ENCODE assay signal across 8 cellular contexts in genomic region chr17:27651411-27652345, GRCh38. TPM values are rescaled to one million over a fixed set of nuclear protein-coding genes. Genes with fewer than 3 reads are reported as not detected.
A peak's percentile ranks its signal among the peaks of the same experiment; 100 is the strongest.
DNase-seq lines count a peak whose midpoint lies in the region; ATAC-seq and TF ChIP-seq lines count a peak whose summit lies in the region.

No MANE protein-coding gene starts in this region.

- H2AFZ ChIP-seq in Loucy (ENCODE audit: low read length) = no peak overlapping the region

- no peaks in the 10 kb centered on the region for H3K9me2 ChIP-seq in DOHH2 (replicated peaks; ENCODE audit: control insufficient read depth, low read length)
- no peaks in the 10 kb centered on the region for H3K9me2 ChIP-seq in Loucy (replicated peaks; ENCODE audit: low read depth, low read length)

- H3K79me2 ChIP-seq in DOHH2 (ENCODE audit: control insufficient read depth, low read length) (no peaks in the 10 kb centered on the region), Loucy (ENCODE audit: insufficient read depth, low read length) (no peaks in the 10 kb centered on the region)

- H3K4me3 ChIP-seq in DOHH2 (ENCODE audit: low read length) (no peak overlapping the region), Loucy (ENCODE audit: low read length, poor library complexity, severe bottlenecking) (no peak overlapping the region)

- H3K36me3 ChIP-seq in DOHH2 (ENCODE audit: control insufficient read depth, low read length) (no peaks in the 10 kb centered on the region), Loucy (ENCODE audit: insufficient read depth, low read length) (peaks cover 4% of the 10 kb centered on the region; the same call in 1 of the 2 replicates)

- H3K27me3 ChIP-seq in DOHH2 (ENCODE audit: control insufficient read depth, low read length) (no peaks in the 10 kb centered on the region), Loucy (ENCODE audit: insufficient read depth, low read length, poor library complexity, severe bottlenecking) (no peaks in the 10 kb centered on the region)

- H3K9ac ChIP-seq in Loucy (ENCODE audit: low read depth, low read length, poor library complexity, severe bottlenecking) = no peak overlapping the region

- H3K9me3 ChIP-seq in DOHH2 (ENCODE audit: control insufficient read depth, insufficient read depth, low read length) (no peaks in the 10 kb centered on the region), Loucy (ENCODE audit: insufficient read depth, low read depth, low read length) (no peaks in the 10 kb centered on the region)

- no peak for ATAC-seq in HG02852 (IDR thresholded peaks at IDR 0.05; ENCODE audit: unreplicated experiment)

- no peak overlapping the region for H3K27ac ChIP-seq in DOHH2 (ENCODE audit: low read depth, low read length)

- TF ChIP-seq CTCF in DOHH2 (IDR thresholded peaks at IDR 0.05; ENCODE audit: low read depth, low read length, poor library complexity, severe bottlenecking) (peak; percentile 82), Loucy (conservative IDR thresholded peaks at IDR 0.05; ENCODE audit: low read length) (peak; percentile 75)

- H3K4me1 ChIP-seq in DOHH2 (ENCODE audit: control insufficient read depth, low read length) = peaks cover 4% of the 10 kb centered on the region
- H3K4me1 ChIP-seq in Loucy (ENCODE audit: insufficient read depth, low read length, poor library complexity, severe bottlenecking) = peaks cover 9% of the 10 kb centered on the region

- no peak overlapping the region for H3K4me2 ChIP-seq in DOHH2 (ENCODE audit: low read length)
- H3K4me2 ChIP-seq in Loucy (ENCODE audit: low read depth, low read length, poor library complexity, severe bottlenecking) = no peak overlapping the region

- no peaks in the 10 kb centered on the region for H4K20me1 ChIP-seq in DOHH2 (ENCODE audit: control insufficient read depth, insufficient read depth, low read depth, low read length)
- H4K20me1 ChIP-seq in Loucy (ENCODE audit: insufficient read depth, low read length, poor library complexity, severe bottlenecking) = no peaks in the 10 kb centered on the region

- DNase-seq in activated CD4-positive, alpha-beta T cell treated with anti-CD3 and anti-CD28 coated beads, Interleukin-2, amount 50 U/mL, for 24 hours (ENCODE audit: low read depth in 1 of 2, low spot score in 1 of 2) = peak; percentile 53 to 63
- DNase-seq in dermis microvascular lymphatic vessel endothelial cell (ENCODE audit: low read depth in 2 of 2) (peak; percentile 22 to 43), midbrain (lab: John Stamatoyannopoulos, UW) (peak; percentile 66), NCI-H446 treated with DMSO at 0.1 percent for 48 hours (lab: John Stamatoyannopoulos, UW) (no peak)
- peak; percentile 36 to 41 for DNase-seq in stimulated activated CD8-positive, alpha-beta memory T cell treated with anti-CD3 and anti-CD28 coated beads, Interleukin-7, amount 100 ng/mL, for 1 hour (ENCODE audit: low read depth in 2 of 2)

- no peaks in the 10 kb centered on the region for H3F3A ChIP-seq in DOHH2 (ENCODE audit: control insufficient read depth, insufficient read depth)
- H3F3A ChIP-seq in Loucy (ENCODE audit: low read depth) = no peaks in the 10 kb centered on the region

RNA-seq across cellular contexts. Expression of gene LGALS9, which starts 20.7 kb away (rescaled TPM):
- total RNA-seq in dermis microvascular lymphatic vessel endothelial cell = 26.1 and 69.7 TPM in 2 replicates
